ENCODE assay signal across 8 cellular contexts in genomic region chr13:43303040-43303729, GRCh38.
A peak's percentile ranks its signal among the peaks of the same experiment; 100 is the strongest.
DNase-seq lines count a peak whose midpoint lies in the region; ATAC-seq and TF ChIP-seq lines count a peak whose summit lies in the region.

No MANE protein-coding gene starts in this region.

- no TSS peak for BruUV-seq in OCI-LY7 (replicated peaks; lab: Mats Ljungman, UMichigan)

- H3K4me3 Mint-ChIP-seq in activated CD4-positive, alpha-beta T cell treated with anti-CD3 and anti-CD28 coated beads, Interleukin-2, amount 10 ng/mL, durations not matched to agents 24 days and 14 days = no peak overlapping the region
- H3K4me3 Mint-ChIP-seq in endothelial cell (ENCODE audit: unreplicated experiment) = no peak overlapping the region

- no peaks in the 10 kb centered on the region for H3K9me3 ChIP-seq in OCI-LY7 (ENCODE audit: low read length)

- no peak overlapping the region for H3K4me2 ChIP-seq in OCI-LY7 (ENCODE audit: low read length)

- TF ChIP-seq CTCF in OCI-LY7 (conservative IDR thresholded peaks at IDR 0.05; ENCODE audit: low read length) (peak; percentile 29; the same call in 1 of the 2 replicates), endothelial cell (IDR thresholded peaks at IDR 0.05; ENCODE audit: unreplicated experiment) (no peak)

- intact Hi-C loops in activated CD4-positive, alpha-beta T cell treated with anti-CD3 and anti-CD28 coated beads, Interleukin-2, amount 10 ng/mL, durations not matched to agents 24 days and 14 days (cut with micrococcal nuclease) = no loop called here
- intact Hi-C loops in OCI-LY7 (cut with micrococcal nuclease; ENCODE audit: unreplicated experiment) = no loop called here

- no peaks in the 10 kb centered on the region for H3K36me3 Mint-ChIP-seq in activated CD4-positive, alpha-beta T cell treated with anti-CD3 and anti-CD28 coated beads, Interleukin-2, amount 10 ng/mL, durations not matched to agents 24 days and 14 days (ENCODE audit: low read depth)
- H3K36me3 Mint-ChIP-seq in endothelial cell (ENCODE audit: low read depth, unreplicated experiment) = peaks cover 2% of the 10 kb centered on the region

- ATAC-seq in HG03108 (IDR thresholded peaks at IDR 0.05; ENCODE audit: unreplicated experiment) (peak; percentile 57), HG03095 (IDR thresholded peaks at IDR 0.05; ENCODE audit: unreplicated experiment) (no peak)

- peaks cover 9% of the 10 kb centered on the region for H3K4me1 ChIP-seq in OCI-LY7 (ENCODE audit: insufficient read depth, low read length, poor library complexity, severe bottlenecking)

- H3K36me3 ChIP-seq in OCI-LY7 (ENCODE audit: insufficient read depth, low read length) = no peaks in the 10 kb centered on the region

- H3K4me1 Mint-ChIP-seq in activated CD4-positive, alpha-beta T cell treated with anti-CD3 and anti-CD28 coated beads, Interleukin-2, amount 10 ng/mL, durations not matched to agents 24 days and 14 days = no peaks in the 10 kb centered on the region
- H3K4me1 Mint-ChIP-seq in endothelial cell (ENCODE audit: unreplicated experiment) = peaks cover 42% of the 10 kb centered on the region

- H3K9me2 ChIP-seq in OCI-LY7 (ENCODE audit: insufficient read depth, low read length) = no peaks in the 10 kb centered on the region

- H3K79me2 ChIP-seq in OCI-LY7 (ENCODE audit: insufficient read depth, low read depth, low read length) = no peaks in the 10 kb centered on the region

- no peak overlapping the region for H3K4me3 ChIP-seq in OCI-LY7 (ENCODE audit: low read depth, low read length, poor library complexity, severe bottlenecking)

- no peak overlapping the region for H3K27ac ChIP-seq in OCI-LY7 (ENCODE audit: low read depth, low read length, poor library complexity, severe bottlenecking)

- no peak overlapping the region for H2AFZ ChIP-seq in OCI-LY7 (ENCODE audit: low read length)

- POLR2A ChIA-PET in OCI-LY7 (lab: Charles Lee) = no interaction called here

- peaks cover 33% of the 10 kb centered on the region for H3K27me3 Mint-ChIP-seq in activated CD4-positive, alpha-beta T cell treated with anti-CD3 and anti-CD28 coated beads, Interleukin-2, amount 10 ng/mL, durations not matched to agents 24 days and 14 days
- peaks cover 5% of the 10 kb centered on the region for H3K27me3 Mint-ChIP-seq in endothelial cell (ENCODE audit: unreplicated experiment)

- DNase-seq in activated CD4-positive, alpha-beta T cell treated with anti-CD3 and anti-CD28 coated beads, Interleukin-2, amount 10 ng/mL, durations not matched to agents 24 days and 14 days = peak; percentile 58
- no peak for DNase-seq in activated CD4-positive, alpha-beta T cell treated with anti-CD3 and anti-CD28 coated beads, Interleukin-2, amount 50 U/mL, for 48 hours
- DNase-seq in OCI-LY7 (ENCODE audit: low spot score) (peak; percentile 19), endothelial cell (ENCODE audit: low spot score) (peak; percentile 59), middle frontal gyrus (ENCODE audit: extremely low spot score, low spot score) (peak; percentile 43)
- no peak for DNase-seq in effector CD8-positive, alpha-beta T cell (lab: John Stamatoyannopoulos, UW)

- CTCF ChIA-PET in OCI-LY7 (lab: Charles Lee; ENCODE audit: unreplicated experiment) = no interaction called here

- H4K20me1 ChIP-seq in OCI-LY7 (ENCODE audit: insufficient read depth, low read length) = no peaks in the 10 kb centered on the region

- H3K27ac Mint-ChIP-seq in activated CD4-positive, alpha-beta T cell treated with anti-CD3 and anti-CD28 coated beads, Interleukin-2, amount 10 ng/mL, durations not matched to agents 24 days and 14 days = no peak overlapping the region
- H3K27ac Mint-ChIP-seq in endothelial cell (ENCODE audit: unreplicated experiment) = no peak overlapping the region

- no peaks in the 10 kb centered on the region for H3K9me3 Mint-ChIP-seq in activated CD4-positive, alpha-beta T cell treated with anti-CD3 and anti-CD28 coated beads, Interleukin-2, amount 10 ng/mL, durations not matched to agents 24 days and 14 days
- no peaks in the 10 kb centered on the region for H3K9me3 Mint-ChIP-seq in endothelial cell (ENCODE audit: unreplicated experiment)

Comparison
In these comparisons a context has a peak if more than half of its experiments do, and no peak if none do; other contexts are left out.
1. DNase-seq: peak in activated CD4-positive, alpha-beta T cell treated with anti-CD3 and anti-CD28 coated beads, Interleukin-2, amount 10 ng/mL, durations not matched to agents 24 days and 14 days (single experiment), OCI-LY7 (single experiment), endothelial cell (single experiment) and middle frontal gyrus (single experiment); none in activated CD4-positive, alpha-beta T cell treated with anti-CD3 and anti-CD28 coated beads, Interleukin-2, amount 50 U/mL, for 48 hours (0 of 2) and effector CD8-positive, alpha-beta T cell (single experiment).